8 cellular contexts compared by ENCODE assay signal in the genomic region with DNA sequence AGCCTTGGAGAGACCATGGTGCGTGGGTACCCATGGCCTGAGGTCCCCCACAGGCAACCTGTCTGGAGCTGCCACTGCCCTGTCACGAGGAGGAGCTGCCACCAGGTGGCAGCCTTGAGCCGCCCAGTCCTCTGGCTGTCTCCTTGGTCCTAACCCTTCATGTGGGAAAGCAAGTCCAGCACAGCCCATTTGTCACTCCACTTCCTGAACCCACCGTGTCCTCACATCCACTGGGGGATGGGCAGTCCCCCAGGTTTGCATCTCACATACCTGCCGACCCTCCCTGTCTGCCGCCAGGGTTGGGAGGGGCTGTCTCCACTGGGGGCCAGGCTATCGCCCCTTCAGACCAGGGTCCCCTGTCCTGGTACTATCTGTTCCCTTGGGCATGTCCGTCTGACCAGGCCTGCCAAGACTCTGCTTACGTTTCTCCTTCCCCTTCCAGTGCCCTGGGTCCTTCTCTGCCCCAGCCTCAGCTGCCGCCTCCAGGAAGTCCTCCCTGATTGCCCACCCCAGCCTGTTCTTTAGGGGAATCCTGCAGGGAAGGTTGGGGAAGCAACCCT. TPM values are rescaled to one million over a fixed set of nuclear protein-coding genes. Genes with fewer than 3 reads are reported as not detected.
A peak's percentile ranks its signal among the peaks of the same experiment; 100 is the strongest.
DNase-seq lines count a peak whose midpoint lies in the region; ATAC-seq and TF ChIP-seq lines count a peak whose summit lies in the region.

No MANE protein-coding gene starts in this region.

- no peak overlapping the region for H3K27ac ChIP-seq in right atrium auricular region

- DNase-seq in NCI-H1417 treated with DMSO at 0.1 percent for 48 hours (lab: John Stamatoyannopoulos, UW) (peak; percentile 43), T-helper 2 cell (peak; percentile 54 to 75 (median 67)), anterior cingulate cortex (lab: John Stamatoyannopoulos, UW) (peak in 56 of 58 donors; percentile 9 to 91 (median 71)), right atrium auricular region (ENCODE audit: low spot score) (peak; percentile 84), sciatic nerve (ENCODE audit: low spot score) (peak; percentile 90)

- H3K4me3 ChIP-seq in right atrium auricular region: no peak overlapping the region

- intact Hi-C loops in sciatic nerve (cut with DNase I): loop anchor here (10.0 kb wide), 1 partner anchor 115 kb away; no protein-coding TSS in a partner anchor

- no peaks in the 10 kb centered on the region for H3K9me3 ChIP-seq in right atrium auricular region

- H3K36me3 ChIP-seq in right atrium auricular region: peaks cover 13% of the 10 kb centered on the region

- H3K27me3 ChIP-seq in right atrium auricular region: peaks cover 0 to 6% of the 10 kb centered on the region in 2 donors

- peaks cover 0 to 14% of the 10 kb centered on the region in 2 donors for H3K4me1 ChIP-seq in right atrium auricular region

- peak; percentile 100 for TF ChIP-seq CTCF in GM12873 (IDR thresholded peaks at IDR 0.05; ENCODE audit: insufficient read depth, low read depth, low read length, missing control alignments)
- TF ChIP-seq CTCF in right atrium auricular region (IDR thresholded peaks at IDR 0.05): peak; percentile 89 to 98

- ATAC-seq in sciatic nerve (peak; percentile 44), GM21526 (IDR thresholded peaks at IDR 0.05; ENCODE audit: low FRiP score, unreplicated experiment) (no peak), GM21786 (IDR thresholded peaks at IDR 0.05; ENCODE audit: unreplicated experiment) (no peak)

RNA-seq across cellular contexts. Expression of gene FAM174C, which starts 4.5 kb away (rescaled TPM):
- total RNA-seq in right atrium auricular region (10 to 100 TPM; 28.9 to 29.8 TPM), sciatic nerve (21.4 TPM)

RNA-seq across cellular contexts. Expression of gene EFNA2, which starts 5.8 kb away (rescaled TPM):
- not detected for total RNA-seq in right atrium auricular region
- not detected for total RNA-seq in sciatic nerve

RNA-seq across cellular contexts. Expression of gene CIRBP, which starts 10.7 kb away (rescaled TPM):
- total RNA-seq in right atrium auricular region: 100 to 1,000 TPM; 288 to 385 TPM
- total RNA-seq in sciatic nerve: 550 TPM

RNA-seq across cellular contexts. Expression of gene MIDN, which starts 31.5 kb away (rescaled TPM):
- 10 to 100 TPM; 42.1 to 42.2 TPM for total RNA-seq in right atrium auricular region
- 117 TPM for total RNA-seq in sciatic nerve

RNA-seq across cellular contexts. Expression of gene ATP5F1D, which starts 38.3 kb away (rescaled TPM):
- 100 to 1,000 TPM; 193 to 269 TPM for total RNA-seq in right atrium auricular region
- 90.9 TPM for total RNA-seq in sciatic nerve
